ENCODE assay signal across 8 cellular contexts in the genomic region with DNA sequence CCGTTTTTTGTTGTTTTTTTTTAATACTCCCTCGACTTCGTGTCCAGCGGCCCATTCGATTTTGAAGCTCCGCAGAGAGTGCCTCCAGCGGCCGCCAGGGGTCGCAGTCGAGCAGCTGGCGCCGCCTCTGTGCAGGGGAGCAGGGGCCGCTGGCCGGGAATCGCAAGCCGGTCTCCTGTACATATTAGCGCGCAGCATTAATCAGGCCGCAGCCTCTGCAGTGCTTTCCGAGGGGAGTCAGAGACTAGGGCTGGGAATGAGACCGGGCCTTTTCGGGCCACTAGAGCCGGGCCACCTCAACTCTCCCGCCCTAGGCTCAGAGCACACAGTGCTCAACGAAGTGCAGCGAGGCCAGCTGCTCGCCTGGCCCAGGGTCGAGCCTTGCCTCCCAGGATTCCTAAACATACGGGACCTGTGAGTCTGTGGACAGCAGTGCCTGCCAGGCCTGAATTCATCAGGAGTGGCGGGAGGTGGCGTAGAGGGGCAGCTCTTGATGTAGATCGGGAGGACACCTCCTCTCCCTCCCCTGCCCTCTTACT.
DNase-seq lines count a peak whose midpoint lies in the region; ATAC-seq and TF ChIP-seq lines count a peak whose summit lies in the region.

No MANE protein-coding gene starts in this region.

- no peak overlapping the region for H3K4me3 Mint-ChIP-seq in activated CD4-positive, alpha-beta memory T cell treated with anti-CD3 and anti-CD28 coated beads for 36 hours

- DNase-seq in GM10248 (ENCODE audit: extremely low spot score) (peak; percentile 79), NCI-H2196 (lab: John Stamatoyannopoulos, UW; ENCODE audit: unreplicated experiment) (peak; percentile 45), medulla oblongata (ENCODE audit: extremely low spot score) (peak; percentile 69)
- DNase-seq in activated CD4-positive, alpha-beta memory T cell treated with anti-CD3 and anti-CD28 coated beads for 36 hours = peak; percentile 70
- DNase-seq in effector CD4-positive, alpha-beta T cell = peak; percentile 42
- DNase-seq in stimulated activated CD8-positive, alpha-beta memory T cell treated with anti-CD3 and anti-CD28 coated beads, Interleukin-12 subunit alpha, Interleukin-12 subunit beta, amount 100 ng/mL, for 24 hours (ENCODE audit: extremely low read depth) = peak; percentile 9

- H3K27me3 Mint-ChIP-seq in activated CD4-positive, alpha-beta memory T cell treated with anti-CD3 and anti-CD28 coated beads for 36 hours = peaks cover 33% of the 10 kb centered on the region

- H3K36me3 Mint-ChIP-seq in activated CD4-positive, alpha-beta memory T cell treated with anti-CD3 and anti-CD28 coated beads for 36 hours = no peaks in the 10 kb centered on the region

- POLR2A ChIA-PET in GM10248 (lab: Yijun Ruan, JAX) = no interaction called here
- POLR2A ChIA-PET in activated CD4-positive, alpha-beta memory T cell treated with anti-CD3 and anti-CD28 coated beads for 36 hours (lab: Charles Lee) = interaction anchor here (0.7 kb wide), 1 partner anchor 16 kb away, joined by 3 read pairs; no protein-coding TSS in a partner anchor

- CTCF ChIA-PET in GM10248 (lab: Yijun Ruan, JAX) = interaction anchor here (0.7 to 1.7 kb wide), 10 partner anchors 9 to 65 kb away, joined by 3 to 9 read pairs (median 4); no protein-coding TSS in a partner anchor
- CTCF ChIA-PET in activated CD4-positive, alpha-beta memory T cell treated with anti-CD3 and anti-CD28 coated beads for 36 hours (lab: Charles Lee) = interaction anchor here (0.6 to 2.6 kb wide), 27 partner anchors 8 to 1386 kb away, joined by 3 to 25 read pairs (median 4); no protein-coding TSS in a partner anchor

- TF ChIP-seq CTCF in GM10248 (IDR thresholded peaks at IDR 0.05; ENCODE audit: control extremely low read depth, extremely low read depth, low read depth, missing control alignments) = peak; percentile 79

- peaks cover 2% of the 10 kb centered on the region for H3K4me1 Mint-ChIP-seq in activated CD4-positive, alpha-beta memory T cell treated with anti-CD3 and anti-CD28 coated beads for 36 hours (ENCODE audit: low read depth)

- H3K9me3 Mint-ChIP-seq in activated CD4-positive, alpha-beta memory T cell treated with anti-CD3 and anti-CD28 coated beads for 36 hours = no peaks in the 10 kb centered on the region

- no peak overlapping the region for H3K27ac Mint-ChIP-seq in activated CD4-positive, alpha-beta memory T cell treated with anti-CD3 and anti-CD28 coated beads for 36 hours

- ATAC-seq in HG02678 (IDR thresholded peaks at IDR 0.05; ENCODE audit: unreplicated experiment) (peak; percentile 76), GM21381 (IDR thresholded peaks at IDR 0.05; ENCODE audit: unreplicated experiment) (no peak)

- intact Hi-C loops in activated CD4-positive, alpha-beta memory T cell treated with anti-CD3 and anti-CD28 coated beads for 36 hours (cut with micrococcal nuclease) = loop anchor here (2.0 to 10.0 kb wide), 2 partner anchors 256 to 382 kb away; no protein-coding TSS in a partner anchor

Comparison
In these comparisons a context has a peak if more than half of its experiments do, and no peak if none do; other contexts are left out.
1. DNase-seq: peak in every context shown above with its lines; median percentile 79 in GM10248; 70 in activated CD4-positive, alpha-beta memory T cell treated with anti-CD3 and anti-CD28 coated beads for 36 hours; 69 in medulla oblongata; 45 in NCI-H2196; 42 in effector CD4-positive, alpha-beta T cell; 9 in stimulated activated CD8-positive, alpha-beta memory T cell treated with anti-CD3 and anti-CD28 coated beads, Interleukin-12 subunit alpha, Interleukin-12 subunit beta, amount 100 ng/mL, for 24 hours.